In the genomic region with DNA sequence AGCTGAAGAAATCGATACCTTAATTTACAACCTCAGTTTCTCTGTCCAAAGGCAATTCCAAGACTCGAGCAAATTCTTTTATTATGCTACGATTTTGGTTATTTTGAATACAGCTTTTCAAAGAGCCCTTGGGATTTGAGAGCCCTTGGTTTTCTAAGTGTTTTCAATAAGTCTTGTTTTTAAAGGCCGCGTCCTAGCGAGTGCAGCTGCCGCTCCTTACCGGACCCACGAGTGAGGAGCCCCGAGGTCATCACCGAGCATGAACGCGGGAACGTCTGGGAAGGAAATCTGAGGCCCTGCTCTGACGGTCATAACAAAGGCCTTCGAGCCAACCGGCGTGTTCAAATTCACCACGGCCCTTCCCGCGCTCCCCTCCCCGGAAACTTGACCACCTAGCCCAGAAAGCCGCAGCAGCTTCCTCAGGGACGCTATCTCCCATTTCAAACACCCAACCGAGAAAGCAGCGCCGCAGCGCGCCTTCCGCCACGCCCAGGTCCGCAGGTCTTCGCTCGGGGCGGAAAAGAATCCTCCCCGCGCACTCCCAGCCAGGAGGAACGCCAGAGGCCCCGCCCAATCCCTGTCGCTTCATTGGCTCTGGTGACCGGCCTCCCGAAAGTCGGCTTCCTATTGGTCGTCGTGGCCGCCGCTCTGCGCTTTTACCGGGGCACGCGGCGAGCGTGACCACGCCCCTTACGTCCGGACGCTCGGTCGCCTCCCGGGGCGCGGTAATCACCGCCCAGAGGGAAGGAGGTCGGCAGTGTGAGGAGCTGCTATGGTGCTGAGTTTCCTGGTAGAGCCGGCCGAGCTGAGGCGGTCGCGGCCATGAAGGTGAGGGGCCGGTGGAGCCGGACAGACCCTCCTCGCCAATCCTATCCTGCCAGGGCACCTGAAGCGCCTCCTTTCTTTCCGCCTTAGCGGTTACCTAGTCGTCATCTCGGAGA, we compare ENCODE assay signal across 8 cellular contexts. TPM values are rescaled to one million over a fixed set of nuclear protein-coding genes. Genes with fewer than 3 reads are reported as not detected.
A peak's percentile ranks its signal among the peaks of the same experiment; 100 is the strongest.
DNase-seq lines count a peak whose midpoint lies in the region; ATAC-seq, FAIRE-seq and TF ChIP-seq lines count a peak whose summit lies in the region.

A gene with protein sequence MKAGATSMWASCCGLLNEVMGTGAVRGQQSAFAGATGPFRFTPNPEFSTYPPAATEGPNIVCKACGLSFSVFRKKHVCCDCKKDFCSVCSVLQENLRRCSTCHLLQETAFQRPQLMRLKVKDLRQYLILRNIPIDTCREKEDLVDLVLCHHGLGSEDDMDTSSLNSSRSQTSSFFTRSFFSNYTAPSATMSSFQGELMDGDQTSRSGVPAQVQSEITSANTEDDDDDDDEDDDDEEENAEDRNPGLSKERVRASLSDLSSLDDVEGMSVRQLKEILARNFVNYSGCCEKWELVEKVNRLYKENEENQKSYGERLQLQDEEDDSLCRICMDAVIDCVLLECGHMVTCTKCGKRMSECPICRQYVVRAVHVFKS (plus strand): TSS at position 728 of the 941 bp plus-strand sequence. CDS start 95 bp downstream, at position 823.

- H2BK20ac ChIP-seq in H1 (ENCODE audit: low read length) = no peak within 1 kb of the TSS

- H3K79me1 ChIP-seq in H1 (ENCODE audit: low read depth, low read length) = peaks cover 4% of the 10 kb centered on the region
- peaks cover 4% of the 10 kb centered on the region for H3K79me1 ChIP-seq in mesenchymal stem cell (replicated peaks; ENCODE audit: low read length, poor library complexity, severe bottlenecking)

- peak within 1 kb of the TSS; percentile 89 for H4K5ac ChIP-seq in H1 (ENCODE audit: insufficient read length, low read depth, low read length)

- peak; percentile 87 to 92; a peak in 2 of 3 replicates for TF ChIP-seq POLR2A in H1 (IDR thresholded peaks at IDR 0.05; ENCODE audit: control extremely low read depth in 1 of 2, low read depth in 2 of 2, low read length in 2 of 2)

- H3K9ac ChIP-seq in NT2/D1 (ENCODE audit: insufficient read length, low read depth) (peak within 1 kb of the TSS; percentile 97), H1 (replicated peaks in 1 of 4; ENCODE audit: extremely low read depth in 1 of 4, low read depth in 3 of 4, low read length in 3 of 4) (peak within 1 kb of the TSS; percentile 82 to 93 (median 84)), mesenchymal stem cell (ENCODE audit: low read length) (peak within 1 kb of the TSS; percentile 95)

- H3K4ac ChIP-seq in H1 (replicated peaks; ENCODE audit: insufficient read length, low read depth, low read length) = peak within 1 kb of the TSS; percentile 94
- peak within 1 kb of the TSS; percentile 88 to 94 for H3K4ac ChIP-seq in mesenchymal stem cell (ENCODE audit: low read depth in 1 of 2, low read length in 2 of 2)

- H3K27ac ChIP-seq in H1 (ENCODE audit: low read depth, low read length) (peak within 1 kb of the TSS; percentile 83), mesenchymal stem cell (ENCODE audit: low read length, poor library complexity, severe bottlenecking) (peak within 1 kb of the TSS; percentile 83)

- WGBS in H1 (ENCODE audit: extremely low coverage in 1 of 2, insufficient coverage in 1 of 2, insufficient read length in 1 of 2, insufficient replicate concordance in 2 of 2, low coverage in 1 of 2, low lambda C conversion rate in 2 of 2, missing lambda C conversion rate in 1 of 2), 2 experiments = 2% methylated on average over 71 of the region's 77 CpGs; no CpG with 5 or more reads in 1 of the 2 experiments
- WGBS in mesenchymal stem cell = 1% methylated on average over 75 of the region's 77 CpGs

- no peak within 1 kb of the TSS for H2BK15ac ChIP-seq in H1 (ENCODE audit: low read length)
- peak within 1 kb of the TSS; percentile 98 for H2BK15ac ChIP-seq in mesenchymal stem cell (ENCODE audit: low read depth, poor library complexity, severe bottlenecking)

- no peak for TF ChIP-seq EP300 in H1 (IDR thresholded peaks at IDR 0.05; ENCODE audit: borderline replicate concordance in 1 of 2, low read depth in 2 of 2, low read length in 2 of 2)

- H2BK5ac ChIP-seq in H1 (ENCODE audit: low read depth, low read length) (peak within 1 kb of the TSS; percentile 80), mesenchymal stem cell (ENCODE audit: low read depth, low read length, poor library complexity, severe bottlenecking) (peak within 1 kb of the TSS; percentile 66)

- H3K27me3 ChIP-seq in NT2/D1 (ENCODE audit: insufficient read depth, insufficient read length) = no peaks in the 10 kb centered on the region
- H3K27me3 ChIP-seq in H1 (replicated peaks in 1 of 4; ENCODE audit: control insufficient read depth in 3 of 4, extremely low read depth in 1 of 4, insufficient read depth in 3 of 4, low read length in 3 of 4) = no peaks in the 10 kb centered on the region
- no peaks in the 10 kb centered on the region for H3K27me3 ChIP-seq in mesenchymal stem cell (ENCODE audit: control insufficient read depth in 1 of 2, insufficient read depth in 1 of 2, low read length in 2 of 2)

- H4K8ac ChIP-seq in H1 (ENCODE audit: extremely low read depth, insufficient read depth, low read length) (peak within 1 kb of the TSS; percentile 93), mesenchymal stem cell (ENCODE audit: low read length) (peak within 1 kb of the TSS; percentile 84)

- peaks cover 8% of the 10 kb centered on the region for H3K23me2 ChIP-seq in H1 (ENCODE audit: low read depth, low read length)

- H4K20me1 ChIP-seq in H1 (replicated peaks in 1 of 2; ENCODE audit: control insufficient read depth in 1 of 2, insufficient read depth in 2 of 2, low read length in 2 of 2) = peaks cover 0 to 3% of the 10 kb centered on the region in 2 experiments

- peak; percentile 90 for ATAC-seq in GM21381 (IDR thresholded peaks at IDR 0.05; ENCODE audit: unreplicated experiment)
- peak; percentile 93 for ATAC-seq in activated CD8-positive, alpha-beta memory T cell treated with anti-CD3 and anti-CD28 coated beads, Interleukin-2, amount 10 ng/mL, durations not matched to agents 7 days and 5 days

- peaks cover 20% of the 10 kb centered on the region for H3K36me3 ChIP-seq in NT2/D1 (ENCODE audit: insufficient read depth, insufficient read length, low read length)
- peaks cover 0 to 4% (median 0%) of the 10 kb centered on the region in 4 experiments; a peak in 1 of 8 replicates for H3K36me3 ChIP-seq in H1 (ENCODE audit: control insufficient read depth in 2 of 4, insufficient read depth in 4 of 4, low read length in 3 of 4)
- H3K36me3 ChIP-seq in mesenchymal stem cell (ENCODE audit: control insufficient read depth in 1 of 2, insufficient read depth in 2 of 2, low read depth in 1 of 2, low read length in 2 of 2) = peaks cover 0 to 4% of the 10 kb centered on the region in 2 experiments

- peaks cover 4 to 37% of the 10 kb centered on the region in 2 experiments; a peak in 3 of 4 replicates for H3K79me2 ChIP-seq in H1 (ENCODE audit: control insufficient read depth in 1 of 2, insufficient read depth in 2 of 2, low read length in 2 of 2)

- peak within 1 kb of the TSS; percentile 95 for H3K18ac ChIP-seq in H1 (ENCODE audit: extremely low read depth, low read length)
- H3K18ac ChIP-seq in mesenchymal stem cell (ENCODE audit: low read depth in 1 of 2, low read length in 2 of 2) = peak within 1 kb of the TSS; percentile 71 to 96

- no peak for TF ChIP-seq CTCF in H1 (IDR thresholded peaks at IDR 0.05; ENCODE audit: control extremely low read depth in 1 of 3, insufficient read depth in 1 of 3, low read depth in 1 of 3, low read length in 3 of 3)

- H2BK120ac ChIP-seq in H1 (replicated peaks; ENCODE audit: low read depth, low read length) = no peak within 1 kb of the TSS
- H2BK120ac ChIP-seq in mesenchymal stem cell (ENCODE audit: low read depth, low read length) = peak within 1 kb of the TSS; percentile 61

- H2AK5ac ChIP-seq in H1 (ENCODE audit: low read depth, low read length) (no peak within 1 kb of the TSS; the same call in 1 of the 2 replicates), mesenchymal stem cell (ENCODE audit: low read length, severe bottlenecking) (no peak within 1 kb of the TSS)

- peaks cover 36% of the 10 kb centered on the region for H3K4me1 Mint-ChIP-seq in activated CD8-positive, alpha-beta memory T cell treated with anti-CD3 and anti-CD28 coated beads, Interleukin-2, amount 10 ng/mL, durations not matched to agents 7 days and 5 days

- no peak within 1 kb of the TSS for H3K23ac ChIP-seq in H1 (ENCODE audit: insufficient read length)
- peak within 1 kb of the TSS in 1 of 2 experiments; percentile 94 for H3K23ac ChIP-seq in mesenchymal stem cell (ENCODE audit: low read length in 2 of 2)

- DNase-seq in COR-L47 (lab: John Stamatoyannopoulos, UW) = peak; percentile 99
- peak; percentile 63 to 99 (median 97) for DNase-seq in HUDEP-2 (lab: John Stamatoyannopoulos, UW; ENCODE audit: unreplicated experiment in 76 of 76)
- DNase-seq in NT2/D1 (ENCODE audit: low read depth, low spot score) = peak; percentile 99
- peak; percentile 99 for DNase-seq in activated CD8-positive, alpha-beta memory T cell treated with anti-CD3 and anti-CD28 coated beads, Interleukin-2, amount 10 ng/mL, durations not matched to agents 7 days and 5 days
- DNase-seq in H1 (ENCODE audit: low read depth in 1 of 2, low spot score in 2 of 2) = peak; percentile 94 to 98
- peak; percentile 98 for DNase-seq in mesenchymal stem cell
- DNase-seq in stimulated activated CD8-positive, alpha-beta memory T cell treated with anti-CD3 and anti-CD28 coated beads, Interleukin-12 subunit alpha, Interleukin-12 subunit beta, amount 100 ng/mL, for 4 hours (ENCODE audit: low read depth) = peak; percentile 95

- H4K91ac ChIP-seq in H1 (replicated peaks; ENCODE audit: insufficient read length, low read length) = peak within 1 kb of the TSS; percentile 81
- H4K91ac ChIP-seq in mesenchymal stem cell (ENCODE audit: low read length) = peak within 1 kb of the TSS; percentile 43

- no peaks in the 10 kb centered on the region for H3K9me3 Mint-ChIP-seq in activated CD8-positive, alpha-beta memory T cell treated with anti-CD3 and anti-CD28 coated beads, Interleukin-2, amount 10 ng/mL, durations not matched to agents 7 days and 5 days (ENCODE audit: low read depth)

- no peak for TF ChIP-seq RAD21 in H1 (IDR thresholded peaks at IDR 0.05 in 1 of 2, conservative IDR thresholded peaks at IDR 0.05 in 1 of 2; ENCODE audit: low read depth in 2 of 2, low read length in 2 of 2)

- peak within 1 kb of the TSS; percentile 89 for H3K4me3 Mint-ChIP-seq in activated CD8-positive, alpha-beta memory T cell treated with anti-CD3 and anti-CD28 coated beads, Interleukin-2, amount 10 ng/mL, durations not matched to agents 7 days and 5 days

- H3K4me2 ChIP-seq in H1 (ENCODE audit: insufficient read depth in 1 of 2, low read depth in 2 of 2, low read length in 2 of 2) = peak within 1 kb of the TSS; percentile 79 to 99
- H3K4me2 ChIP-seq in mesenchymal stem cell (ENCODE audit: low read length, poor library complexity, severe bottlenecking) = peak within 1 kb of the TSS; percentile 90

- peak within 1 kb of the TSS; percentile 82 for H3K56ac ChIP-seq in H1 (replicated peaks; ENCODE audit: insufficient read length, low read depth, low read length)

- peaks cover 20% of the 10 kb centered on the region for H3K36me3 Mint-ChIP-seq in activated CD8-positive, alpha-beta memory T cell treated with anti-CD3 and anti-CD28 coated beads, Interleukin-2, amount 10 ng/mL, durations not matched to agents 7 days and 5 days

- no peaks in the 10 kb centered on the region for H3K4me1 ChIP-seq in NT2/D1 (ENCODE audit: insufficient read depth, insufficient read length)
- H3K4me1 ChIP-seq in H1 (replicated peaks in 1 of 4; ENCODE audit: control insufficient read depth in 3 of 4, insufficient read depth in 4 of 4, low read length in 3 of 4) = peaks cover 0 to 4% (median under 1%) of the 10 kb centered on the region in 4 experiments; a peak in 1 of 7 replicates
- H3K4me1 ChIP-seq in mesenchymal stem cell (ENCODE audit: control insufficient read depth, insufficient read depth, low read depth, low read length) = peaks cover 3% of the 10 kb centered on the region

- H2AFZ ChIP-seq in H1 (ENCODE audit: low read length) = no peak within 1 kb of the TSS; the same call in 1 of the 2 replicates
- peak within 1 kb of the TSS; percentile 46 for H2AFZ ChIP-seq in mesenchymal stem cell (ENCODE audit: low read depth, low read length)

- H3K4me3 ChIP-seq in NT2/D1 (ENCODE audit: insufficient read length, low read depth) (peak within 1 kb of the TSS; percentile 80), H1 (ENCODE audit: extremely low read depth in 1 of 4, insufficient read depth in 2 of 4, low read depth in 3 of 4, low read length in 4 of 4) (peak within 1 kb of the TSS; percentile 76 to 87 (median 86)), mesenchymal stem cell (ENCODE audit: insufficient read depth in 1 of 2, low read depth in 1 of 2, low read length in 2 of 2) (peak within 1 kb of the TSS; percentile 94 to 95)

- H2BK12ac ChIP-seq in H1 (ENCODE audit: low read depth, low read length) (peak within 1 kb of the TSS; percentile 13; the same call in 1 of the 2 replicates), mesenchymal stem cell (ENCODE audit: low read length in 2 of 2) (peak within 1 kb of the TSS in 1 of 2 experiments; percentile 73)

- FAIRE-seq in H1 (lab: Jason Lieb, UNC) = no peak

- POLR2A ChIA-PET in H1 (lab: Charles Lee; ENCODE audit: partially characterized antibody) = interaction anchor here (0.6 to 3.0 kb wide), 22 partner anchors 9 to 489 kb away, joined by 3 to 22 read pairs (median 4); a partner anchor contains a TSS

- H3K9me3 ChIP-seq in NT2/D1 (ENCODE audit: insufficient read depth, low read length) (no peaks in the 10 kb centered on the region), H1 (ENCODE audit: insufficient read depth in 2 of 2, low read depth in 1 of 2, low read length in 1 of 2) (no peaks in the 10 kb centered on the region), mesenchymal stem cell (ENCODE audit: control insufficient read depth, low read length) (no peaks in the 10 kb centered on the region)

- H3K27me3 Mint-ChIP-seq in activated CD8-positive, alpha-beta memory T cell treated with anti-CD3 and anti-CD28 coated beads, Interleukin-2, amount 10 ng/mL, durations not matched to agents 7 days and 5 days = no peaks in the 10 kb centered on the region

- no peak within 1 kb of the TSS for H3K14ac ChIP-seq in H1 (ENCODE audit: insufficient read length)
- H3K14ac ChIP-seq in mesenchymal stem cell (ENCODE audit: low read length in 2 of 2) = peak within 1 kb of the TSS in 1 of 2 experiments; percentile 93

- CTCF ChIA-PET in activated CD8-positive, alpha-beta memory T cell treated with anti-CD3 and anti-CD28 coated beads, Interleukin-2, amount 10 ng/mL, durations not matched to agents 7 days and 5 days (lab: Charles Lee) = interaction anchor here (0.6 to 4.1 kb wide), 9 partner anchors 8 to 395 kb away, joined by 3 to 25 read pairs (median 4); a partner anchor contains a TSS
- CTCF ChIA-PET in H1 (lab: Charles Lee; ENCODE audit: partially characterized antibody) = interaction anchor here (0.5 to 3.8 kb wide), 6 partner anchors 34 to 196 kb away, joined by 3 to 18 read pairs (median 3); no protein-coding TSS in a partner anchor

- peak within 1 kb of the TSS; percentile 95 for H3K27ac Mint-ChIP-seq in activated CD8-positive, alpha-beta memory T cell treated with anti-CD3 and anti-CD28 coated beads, Interleukin-2, amount 10 ng/mL, durations not matched to agents 7 days and 5 days

RNA-seq across cellular contexts. Expression of the gene that starts here (rescaled TPM):
- total RNA-seq in activated CD8-positive, alpha-beta memory T cell treated with anti-CD3 and anti-CD28 coated beads, Interleukin-2, amount 10 ng/mL, durations not matched to agents 7 days and 5 days = 100 to 1,000 TPM in 1 of 2 experiments, 10 to 100 TPM in 1; 96.1 to 102 TPM
- 56.2 and 57.6 TPM in 2 replicates for total RNA-seq in H1 (2021; fragmentation: NEBNext Ultra II Directional; extraction: Animal tissue kit (Norgen Biotek cat#: 25700))
- polyA plus RNA-seq in H1 (2011; rRNA removed) = 37.9 and 38.4 TPM in 2 replicates
- 45.0 TPM for polyA plus RNA-seq in H1 (2011; cell fraction: cytosol; rRNA removed)
- polyA plus RNA-seq in H1 (2011; cell fraction: nucleus; rRNA removed) = 140 TPM
- polyA plus RNA-seq in H1 (2012, experiment 1 of 2) = 59.1 to 83.2 TPM (median 80.3 TPM) in 4 replicates
- 14.1 TPM for polyA plus RNA-seq in H1 (2012, experiment 2 of 2)
- polyA plus RNA-seq in H1 (2013, experiment 1 of 2) = 43.6 TPM
- polyA plus RNA-seq in H1 (2013, experiment 2 of 2) = 40.8 TPM
- 98.9 and 141 TPM in 2 replicates for polyA minus RNA-seq in H1 (2011; rRNA and poly(A)+ RNA removed)
- polyA minus RNA-seq in H1 (2011; cell fraction: cytosol; rRNA and poly(A)+ RNA removed) = 33.6 TPM
- 67.6 TPM for polyA minus RNA-seq in H1 (2011; cell fraction: nucleus; rRNA and poly(A)+ RNA removed)
- polyA plus RNA-seq in mesenchymal stem cell (2013, experiment 1 of 2) = 27.9 TPM
- polyA plus RNA-seq in mesenchymal stem cell (2013, experiment 2 of 2) = 27.6 TPM

Comparison
In these comparisons a context has a peak if more than half of its experiments do, and no peak if none do; other contexts are left out.
1. Peak in every context shown above with its lines: DNase-seq, ATAC-seq, H3K4me3 ChIP-seq and H3K27ac ChIP-seq.